In the genomic region with DNA sequence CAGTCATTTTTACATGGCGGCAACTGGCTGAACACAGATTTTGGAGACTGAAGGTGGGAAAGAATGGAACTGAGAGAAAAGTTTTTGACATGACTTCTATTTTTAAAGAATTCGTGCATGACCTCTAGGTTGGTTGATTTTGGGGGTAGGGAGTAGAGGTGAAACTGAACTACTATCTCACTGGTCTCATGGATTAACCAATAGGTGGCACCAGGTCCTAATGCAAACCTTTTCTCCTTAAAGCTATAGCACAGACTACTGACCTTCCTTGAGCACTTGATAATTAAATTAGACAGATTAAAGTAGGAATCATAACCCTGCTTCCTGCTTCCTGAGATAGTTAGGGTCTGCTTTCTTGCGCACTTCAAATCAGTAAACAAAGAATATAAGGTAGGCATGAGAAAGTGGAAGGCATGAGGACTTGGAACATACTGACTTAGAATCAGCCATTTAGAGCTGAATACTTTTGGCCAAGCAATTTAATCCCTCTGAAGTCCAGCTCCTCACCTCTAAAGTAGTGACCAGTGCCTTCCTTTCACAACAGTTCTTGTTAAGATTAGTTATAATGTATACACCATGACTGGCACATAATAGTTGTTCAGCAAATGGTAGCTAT, we compare ENCODE assay signal across 11 cellular contexts.
DNase-seq lines count a peak whose midpoint lies in the region; ATAC-seq and TF ChIP-seq lines count a peak whose summit lies in the region.
"Had no signal": no experiment of that assay in that cellular context is flagged by ENCODE, and none has a peak within 500 bp of the region (broad histone marks: within the 10 kb centered on the region; RNA-seq: fewer than 3 reads in every experiment).

No MANE protein-coding gene starts in this region.

- no peaks in the 10 kb centered on the region for H3K36me3 Mint-ChIP-seq in Calu3 (ENCODE audit: insufficient read depth, unreplicated experiment)

- ATAC-seq in GM21367 (IDR thresholded peaks at IDR 0.05; ENCODE audit: unreplicated experiment) = no peak

- no peaks in the 10 kb centered on the region for H3K4me1 ChIP-seq in esophagus muscularis mucosa

- peak; percentile 60 for TF ChIP-seq CTCF in Calu3 (IDR thresholded peaks at IDR 0.05; ENCODE audit: unreplicated experiment)
- no peak for TF ChIP-seq CTCF in esophagus muscularis mucosa (IDR thresholded peaks at IDR 0.05)

- H3K4me1 Mint-ChIP-seq in Calu3 (ENCODE audit: low read depth, unreplicated experiment) = no peaks in the 10 kb centered on the region
- H3K4me1 Mint-ChIP-seq: nephron had no signal

- no peak for TF ChIP-seq EP300 in esophagus muscularis mucosa (IDR thresholded peaks at IDR 0.05)

- H3K9me3 Mint-ChIP-seq in Calu3 (ENCODE audit: low read depth, unreplicated experiment) = peaks cover 10% of the 10 kb centered on the region

- BruUV-seq in Calu3 (replicated peaks; lab: Mats Ljungman, UMichigan) = no TSS peak

- H3K36me3 ChIP-seq in esophagus muscularis mucosa = no peaks in the 10 kb centered on the region

- no peak overlapping the region for H3K27ac ChIP-seq in esophagus muscularis mucosa (replicated peaks in 1 of 4)
- H3K27ac ChIP-seq: HL-60 had no signal

- DNase-seq in Calu3 (peak; percentile 48), HS-5 (ENCODE audit: low read depth) (peak; percentile 45), SK-N-DZ (ENCODE audit: low spot score) (peak; percentile 29), iris pigment epithelial cell (ENCODE audit: low read depth) (peak; percentile 51), NCI-H510A treated with DMSO at 0.1 percent for 48 hours (lab: John Stamatoyannopoulos, UW) (no peak), esophagus muscularis mucosa (ENCODE audit: extremely low spot score) (no peak)
- DNase-seq in activated CD8-positive, alpha-beta memory T cell treated with anti-CD3 and anti-CD28 coated beads, Interleukin-2, amount 50 U/mL, for 4 hours = no peak

- CTCF ChIA-PET in Calu3 (lab: Charles Lee) = interaction anchor here (0.7 to 1.2 kb wide), 6 partner anchors 267 to 718 kb away, joined by 3 to 16 read pairs (median 6); no protein-coding TSS in a partner anchor

- WGBS in esophagus muscularis mucosa = 62% methylated on average over 3 of the region's 3 CpGs

- no peak overlapping the region for H3K4me3 Mint-ChIP-seq in Calu3 (ENCODE audit: low read depth, unreplicated experiment)
- H3K4me3 Mint-ChIP-seq: dendritic cell treated with granulocyte-macrophage colony-stimulating factor and Interleukin-4, amounts not matched to agents 40 ng/mL and 50 ng/mL, for 4 days; nephron had no signal

- TF ChIP-seq POLR2A in esophagus muscularis mucosa (IDR thresholded peaks at IDR 0.05; ENCODE audit: low read depth) = no peak

- intact Hi-C loops in Calu3 (cut with micrococcal nuclease; ENCODE audit: unreplicated experiment) = loop anchor here (1.0 to 2.0 kb wide), 4 partner anchors 267 to 717 kb away; no protein-coding TSS in a partner anchor
- intact Hi-C loops in esophagus muscularis mucosa (cut with DNase I) = no loop called here

- H3K27me3 ChIP-seq in esophagus muscularis mucosa = no peaks in the 10 kb centered on the region

- H3K27ac Mint-ChIP-seq in Calu3 (ENCODE audit: unreplicated experiment) = no peak overlapping the region
- H3K27ac Mint-ChIP-seq: dendritic cell treated with granulocyte-macrophage colony-stimulating factor and Interleukin-4, amounts not matched to agents 40 ng/mL and 50 ng/mL, for 4 days; nephron had no signal

- H3K27me3 Mint-ChIP-seq in Calu3 (ENCODE audit: unreplicated experiment) = no peaks in the 10 kb centered on the region
- H3K27me3 Mint-ChIP-seq: dendritic cell treated with granulocyte-macrophage colony-stimulating factor and Interleukin-4, amounts not matched to agents 40 ng/mL and 50 ng/mL, for 4 days had no signal

- no peak overlapping the region for H3K4me3 ChIP-seq in esophagus muscularis mucosa

- peaks cover 0 to 19% (median 3%) of the 10 kb centered on the region in 4 donors for H3K9me3 ChIP-seq in esophagus muscularis mucosa

Comparison
In these comparisons a context has a peak if more than half of its experiments do, and no peak if none do; other contexts are left out.
1. DNase-seq: peak in Calu3 (single experiment), HS-5 (single experiment), SK-N-DZ (single experiment) and iris pigment epithelial cell (single experiment); none in activated CD8-positive, alpha-beta memory T cell treated with anti-CD3 and anti-CD28 coated beads, Interleukin-2, amount 50 U/mL, for 4 hours (single experiment), NCI-H510A treated with DMSO at 0.1 percent for 48 hours (single experiment) and esophagus muscularis mucosa (single experiment).